In the genomic region with DNA sequence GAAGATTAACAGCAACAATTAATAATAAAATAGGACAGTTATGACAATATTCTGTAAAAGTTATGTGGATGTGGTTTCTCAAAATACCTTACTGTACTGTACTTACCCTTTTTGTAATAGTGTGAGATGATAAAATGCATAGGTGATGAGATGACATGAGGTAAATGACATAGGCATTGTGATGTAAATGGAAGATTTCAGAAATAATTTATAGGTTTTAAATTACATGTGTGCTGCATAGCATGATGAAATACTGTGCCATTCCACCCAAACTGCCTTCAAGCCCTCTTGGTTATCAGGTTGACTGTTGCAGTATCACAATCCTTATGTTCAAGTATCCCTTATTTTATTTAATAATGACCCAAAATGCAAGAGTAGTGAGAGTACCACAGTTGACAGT, we compare ENCODE assay signal across 23 cellular contexts. TPM values are rescaled to one million over a fixed set of nuclear protein-coding genes. Genes with fewer than 3 reads are reported as not detected.
DNase-seq lines count a peak whose midpoint lies in the region; ATAC-seq, FAIRE-seq and TF ChIP-seq lines count a peak whose summit lies in the region.
"Had no signal": no experiment of that assay in that cellular context is flagged by ENCODE, and none has a peak within 500 bp of the region (broad histone marks: within the 10 kb centered on the region; RNA-seq: fewer than 3 reads in every experiment).

No MANE protein-coding gene starts in this region.

- no peak for TF ChIP-seq CTCF in activated CD8-positive, alpha-beta T cell treated with anti-CD3 and anti-CD28 coated beads for 36 hours (IDR thresholded peaks at IDR 0.05)

- POLR2A ChIA-PET in activated CD8-positive, alpha-beta T cell treated with anti-CD3 and anti-CD28 coated beads for 36 hours (lab: Charles Lee): no interaction called here

- FAIRE-seq in GM19239 (lab: Jason Lieb, UNC): no peak
- FAIRE-seq: bronchial epithelial cell, GM18507 had no signal

- peak overlapping the region; percentile 14 for H3K27ac ChIP-seq in epithelial cell of prostate
- H3K27ac ChIP-seq: heart right ventricle, left ventricle myocardium inferior, psoas muscle, thoracic aorta, vagina had no signal

- H3K4me1 Mint-ChIP-seq in activated T-cell treated with anti-CD3 and anti-CD28 coated beads, Interleukin-2, amount 50 U/mL, for 72 hours (ENCODE audit: low read depth): peaks cover 74% of the 10 kb centered on the region
- H3K4me1 Mint-ChIP-seq in activated CD8-positive, alpha-beta T cell treated with anti-CD3 and anti-CD28 coated beads for 36 hours (ENCODE audit: low read depth): peaks cover 76% of the 10 kb centered on the region
- peaks cover 73% of the 10 kb centered on the region for H3K4me1 Mint-ChIP-seq in stimulated activated memory B cell treated with anti-CD40 and anti-IgM and Interleukin-4, amounts not matched to agents 10 μg/mL and 1 μg/mL and 100 μg/mL, for 72 hours

- H3K27me3 Mint-ChIP-seq in activated T-cell treated with anti-CD3 and anti-CD28 coated beads, Interleukin-2, amount 50 U/mL, for 72 hours (ENCODE audit: low read depth): no peaks in the 10 kb centered on the region
- no peaks in the 10 kb centered on the region for H3K27me3 Mint-ChIP-seq in activated CD8-positive, alpha-beta T cell treated with anti-CD3 and anti-CD28 coated beads for 36 hours
- no peaks in the 10 kb centered on the region for H3K27me3 Mint-ChIP-seq in stimulated activated memory B cell treated with anti-CD40 and anti-IgM and Interleukin-4, amounts not matched to agents 10 μg/mL and 1 μg/mL and 100 μg/mL, for 72 hours

- peaks cover 7 to 11% of the 10 kb centered on the region in 2 donors for H3K9me3 Mint-ChIP-seq in activated T-cell treated with anti-CD3 and anti-CD28 coated beads, Interleukin-2, amount 50 U/mL, for 72 hours
- peaks cover 22% of the 10 kb centered on the region for H3K9me3 Mint-ChIP-seq in activated CD8-positive, alpha-beta T cell treated with anti-CD3 and anti-CD28 coated beads for 36 hours
- H3K9me3 Mint-ChIP-seq in stimulated activated memory B cell treated with anti-CD40 and anti-IgM and Interleukin-4, amounts not matched to agents 10 μg/mL and 1 μg/mL and 100 μg/mL, for 72 hours: peaks cover 6% of the 10 kb centered on the region

- peak; percentile 56 to 71 for ATAC-seq in activated T-cell treated with anti-CD3 and anti-CD28 coated beads, Interleukin-2, amount 50 U/mL, for 72 hours (replicated peaks in 1 of 2)
- ATAC-seq in activated CD8-positive, alpha-beta T cell treated with anti-CD3 and anti-CD28 coated beads for 36 hours: peak; percentile 59
- no peak for ATAC-seq in stimulated activated memory B cell treated with anti-CD40 and anti-IgM and Interleukin-4, amounts not matched to agents 10 μg/mL and 1 μg/mL and 100 μg/mL, for 72 hours
- ATAC-seq in GM19467 (IDR thresholded peaks at IDR 0.05; ENCODE audit: unreplicated experiment): no peak
- ATAC-seq: heart right ventricle, mucosa of descending colon, PC-3, psoas muscle had no signal

- no peak for DNase-seq in activated T-cell treated with anti-CD3 and anti-CD28 coated beads, Interleukin-2, amount 50 U/mL, for 72 hours
- no peak for DNase-seq in activated T-cell treated with anti-CD3 and anti-CD28 coated beads for 4 hours
- DNase-seq in activated CD8-positive, alpha-beta T cell treated with anti-CD3 and anti-CD28 coated beads for 36 hours: no peak
- DNase-seq in epithelial cell of prostate (ENCODE audit: low read depth, low spot score): no peak
- DNase-seq in HUDEP-2 (lab: John Stamatoyannopoulos, UW; ENCODE audit: unreplicated experiment in 76 of 76): no peak
- no peak for DNase-seq in GM19239 (ENCODE audit: insufficient read length, low spot score)
- DNase-seq: amniotic stem cell, C1 segment of cervical spinal cord, dermis blood vessel endothelial cell, heart right ventricle, left ventricle myocardium inferior, mucosa of descending colon, NCI-H226, PC-3, psoas muscle, SHP77, SW 1271 had no signal

- peaks cover 13 to 24% of the 10 kb centered on the region in 2 donors for H3K36me3 Mint-ChIP-seq in activated T-cell treated with anti-CD3 and anti-CD28 coated beads, Interleukin-2, amount 50 U/mL, for 72 hours (ENCODE audit: insufficient read depth in 2 of 2)
- peaks cover 53% of the 10 kb centered on the region for H3K36me3 Mint-ChIP-seq in activated CD8-positive, alpha-beta T cell treated with anti-CD3 and anti-CD28 coated beads for 36 hours (ENCODE audit: low read depth)
- H3K36me3 Mint-ChIP-seq in stimulated activated memory B cell treated with anti-CD40 and anti-IgM and Interleukin-4, amounts not matched to agents 10 μg/mL and 1 μg/mL and 100 μg/mL, for 72 hours: peaks cover 45% of the 10 kb centered on the region

- CTCF ChIA-PET in activated CD8-positive, alpha-beta T cell treated with anti-CD3 and anti-CD28 coated beads for 36 hours (lab: Charles Lee): no interaction called here

- H3K4me3 Mint-ChIP-seq in activated T-cell treated with anti-CD3 and anti-CD28 coated beads, Interleukin-2, amount 50 U/mL, for 72 hours: peak overlapping the region in 1 of 2 donors; percentile 50
- H3K4me3 Mint-ChIP-seq in activated CD8-positive, alpha-beta T cell treated with anti-CD3 and anti-CD28 coated beads for 36 hours: no peak overlapping the region
- no peak overlapping the region for H3K4me3 Mint-ChIP-seq in stimulated activated memory B cell treated with anti-CD40 and anti-IgM and Interleukin-4, amounts not matched to agents 10 μg/mL and 1 μg/mL and 100 μg/mL, for 72 hours

- peak overlapping the region; percentile 85 for H3K27ac Mint-ChIP-seq in activated T-cell treated with anti-CD3 and anti-CD28 coated beads, Interleukin-2, amount 50 U/mL, for 72 hours
- H3K27ac Mint-ChIP-seq in activated CD8-positive, alpha-beta T cell treated with anti-CD3 and anti-CD28 coated beads for 36 hours: peak overlapping the region; percentile 69
- H3K27ac Mint-ChIP-seq in stimulated activated memory B cell treated with anti-CD40 and anti-IgM and Interleukin-4, amounts not matched to agents 10 μg/mL and 1 μg/mL and 100 μg/mL, for 72 hours: peak overlapping the region; percentile 44

- intact Hi-C loops in activated CD8-positive, alpha-beta T cell treated with anti-CD3 and anti-CD28 coated beads for 36 hours (cut with micrococcal nuclease): no loop called here

RNA-seq across cellular contexts. Expression of a gene that starts 22.2 kb away (rescaled TPM):
- 10 to 100 TPM; 94.0 to 97.7 TPM for total RNA-seq in activated T-cell treated with anti-CD3 and anti-CD28 coated beads, Interleukin-2, amount 50 U/mL, for 72 hours
- 100 to 1,000 TPM; 112 to 118 TPM for total RNA-seq in activated CD8-positive, alpha-beta T cell treated with anti-CD3 and anti-CD28 coated beads for 36 hours

Comparison
In these comparisons a context has a peak if more than half of its experiments do, and no peak if none do; other contexts are left out.
1. ATAC-seq: peak in activated T-cell treated with anti-CD3 and anti-CD28 coated beads, Interleukin-2, amount 50 U/mL, for 72 hours (2 of 2) and activated CD8-positive, alpha-beta T cell treated with anti-CD3 and anti-CD28 coated beads for 36 hours (single experiment); none in stimulated activated memory B cell treated with anti-CD40 and anti-IgM and Interleukin-4, amounts not matched to agents 10 μg/mL and 1 μg/mL and 100 μg/mL, for 72 hours (single experiment) and GM19467 (single experiment).
2. Peak in every context shown above with its lines, with median percentiles within 50 percentile points of each other: H3K27ac Mint-ChIP-seq.